In genomic region chr12:106123551-106123991, GRCh38 we compare ENCODE assay signal across 1 cellular context.
TF ChIP-seq lines count a peak whose summit lies in the region.

No MANE protein-coding gene starts in this region.

TF ChIP-seq in H1, 55 proteins besides CTCF, POLR2A, EP300 and RAD21 (continued from another document):
- TF ChIP-seq CHD7 (IDR thresholded peaks at IDR 0.05; ENCODE audit: insufficient replicate concordance, low read length) (no peak), EGR1 (IDR thresholded peaks at IDR 0.05; ENCODE audit: borderline replicate concordance, low read depth, low read length) (no peak), CBX5 (IDR thresholded peaks at IDR 0.05; ENCODE audit: low read depth, low read length) (no peak), SIX5 (IDR thresholded peaks at IDR 0.05; ENCODE audit: low read depth, low read length) (no peak), FOSL1 (IDR thresholded peaks at IDR 0.05; ENCODE audit: insufficient read depth, low read depth, low read length) (no peak), CEBPB (IDR thresholded peaks at IDR 0.05; ENCODE audit: low read depth, low read length) (no peak), BRCA1 (IDR thresholded peaks at IDR 0.05; ENCODE audit: low read depth, low read length) (no peak), USF2 (IDR thresholded peaks at IDR 0.05; ENCODE audit: low read length) (no peak), GTF2F1 (IDR thresholded peaks at IDR 0.05; ENCODE audit: borderline replicate concordance, low read depth, low read length) (no peak), SP1 (IDR thresholded peaks at IDR 0.05; ENCODE audit: low read depth, low read length) (no peak)
